Comparison of ENCODE assay signal across 9 cellular contexts in genomic region chr10:5891009-5891408, GRCh38. TPM values are rescaled to one million over a fixed set of nuclear protein-coding genes. Genes with fewer than 3 reads are reported as not detected.
DNase-seq lines count a peak whose midpoint lies in the region; ATAC-seq, FAIRE-seq and TF ChIP-seq lines count a peak whose summit lies in the region.
"Had no signal": no experiment of that assay in that cellular context is flagged by ENCODE, and none has a peak within 500 bp of the region (broad histone marks: within the 10 kb centered on the region; RNA-seq: fewer than 3 reads in every experiment).

No MANE protein-coding gene starts in this region.

- intact Hi-C loops in thyroid gland (cut with DNase I) (no loop called here), sciatic nerve (cut with DNase I) (no loop called here)

- H3K9me3 ChIP-seq in astrocyte (ENCODE audit: insufficient read depth, low read depth, low read length) (no peaks in the 10 kb centered on the region), liver (ENCODE audit: control insufficient read depth in 4 of 4, low read length in 3 of 4) (no peaks in the 10 kb centered on the region), thyroid gland (no peaks in the 10 kb centered on the region)

- H3K36me3 Mint-ChIP-seq in activated T-cell treated with anti-CD3 and anti-CD28 coated beads, Interleukin-2, amount 50 U/mL, for 24 hours (ENCODE audit: low read depth): peaks cover 70% of the 10 kb centered on the region
- peaks cover 2% of the 10 kb centered on the region for H3K36me3 Mint-ChIP-seq in astrocyte (ENCODE audit: low read depth, unreplicated experiment)

- H4K20me1 ChIP-seq in astrocyte (ENCODE audit: insufficient read depth, low read length): peaks cover 59% of the 10 kb centered on the region

- H3K27ac ChIP-seq in astrocyte (ENCODE audit: low read depth, low read length) (peak overlapping the region; percentile 58), liver (ENCODE audit: low read depth in 1 of 2, low read length in 2 of 2) (peak overlapping the region; percentile 55 to 62), thyroid gland (peak overlapping the region in 1 of 3 donors; percentile 65)

- no peaks in the 10 kb centered on the region for H3K27me3 Mint-ChIP-seq in activated T-cell treated with anti-CD3 and anti-CD28 coated beads, Interleukin-2, amount 50 U/mL, for 24 hours
- H3K27me3 Mint-ChIP-seq in astrocyte (ENCODE audit: low read depth, unreplicated experiment): no peaks in the 10 kb centered on the region

- H3K4me2 ChIP-seq in astrocyte (ENCODE audit: low read length): peak overlapping the region; percentile 87

- H3K4me1 ChIP-seq in astrocyte (ENCODE audit: insufficient read depth, low read length) (peaks cover 26% of the 10 kb centered on the region), liver (ENCODE audit: control insufficient read depth in 4 of 4, insufficient read depth in 4 of 4, low read length in 3 of 4) (peaks cover 4 to 32% (median 18%) of the 10 kb centered on the region in 4 donors), thyroid gland (peaks cover 17 to 23% of the 10 kb centered on the region in 2 donors)

- DNase-seq in activated T-cell treated with anti-CD3 and anti-CD28 coated beads, Interleukin-2, amount 50 U/mL, for 24 hours: no peak
- no peak for DNase-seq in activated T-cell treated with anti-CD3 and anti-CD28 coated beads, Interleukin-2, amount 50 U/mL, for 48 hours
- DNase-seq in astrocyte (ENCODE audit: low read depth): no peak
- DNase-seq in thyroid gland: no peak
- no peak for DNase-seq in activated gamma-delta T cell (lab: John Stamatoyannopoulos, UW)
- no peak for DNase-seq in NCI-H1436 (lab: John Stamatoyannopoulos, UW)
- no peak for DNase-seq in sciatic nerve (ENCODE audit: low spot score)
- DNase-seq: DMS 273 treated with DMSO at 0.1 percent for 48 hours had no signal

- no peak overlapping the region for H2AFZ ChIP-seq in astrocyte (ENCODE audit: low read depth, low read length)

- peak overlapping the region; percentile 92 for H3K9ac ChIP-seq in astrocyte (ENCODE audit: low read length)
- no peak overlapping the region for H3K9ac ChIP-seq in liver (ENCODE audit: low read depth in 1 of 2, low read length in 2 of 2)

- no peak for TF ChIP-seq RAD21 in liver (IDR thresholded peaks at IDR 0.05)

- no peak for FAIRE-seq in astrocyte (lab: Jason Lieb, UNC)

- peaks cover 71% of the 10 kb centered on the region for H3K79me2 ChIP-seq in astrocyte (ENCODE audit: insufficient read depth, low read length)

- H3K4me1 Mint-ChIP-seq in activated T-cell treated with anti-CD3 and anti-CD28 coated beads, Interleukin-2, amount 50 U/mL, for 24 hours (ENCODE audit: low read depth): peaks cover 63% of the 10 kb centered on the region
- H3K4me1 Mint-ChIP-seq in astrocyte (ENCODE audit: low read depth, unreplicated experiment): peaks cover 27% of the 10 kb centered on the region

- TF ChIP-seq CTCF in astrocyte (IDR thresholded peaks at IDR 0.05; ENCODE audit: insufficient read depth, low read depth, low read length): no peak
- no peak for TF ChIP-seq CTCF in liver (IDR thresholded peaks at IDR 0.05; ENCODE audit: low read depth, low read length, missing input control)
- no peak for TF ChIP-seq CTCF in thyroid gland (IDR thresholded peaks at IDR 0.05)

- H3K27me3 ChIP-seq in astrocyte (ENCODE audit: insufficient read depth, low read length) (no peaks in the 10 kb centered on the region), liver (ENCODE audit: control insufficient read depth in 4 of 4, insufficient read depth in 4 of 4, low read length in 3 of 4) (no peaks in the 10 kb centered on the region), thyroid gland (no peaks in the 10 kb centered on the region)

- no peaks in the 10 kb centered on the region for H3K9me3 Mint-ChIP-seq in activated T-cell treated with anti-CD3 and anti-CD28 coated beads, Interleukin-2, amount 50 U/mL, for 24 hours
- no peaks in the 10 kb centered on the region for H3K9me3 Mint-ChIP-seq in astrocyte (ENCODE audit: unreplicated experiment)

- H3K36me3 ChIP-seq in astrocyte (ENCODE audit: insufficient read depth, low read length) (peaks cover 17% of the 10 kb centered on the region), liver (ENCODE audit: control insufficient read depth in 4 of 4, insufficient read depth in 3 of 4, low read depth in 1 of 4, low read length in 3 of 4) (peaks cover 3 to 18% (median 16%) of the 10 kb centered on the region in 4 donors), thyroid gland (peaks cover 4 to 9% of the 10 kb centered on the region in 2 donors)

- H3K27ac Mint-ChIP-seq in activated T-cell treated with anti-CD3 and anti-CD28 coated beads, Interleukin-2, amount 50 U/mL, for 24 hours: peak overlapping the region; percentile 90
- peak overlapping the region; percentile 78 for H3K27ac Mint-ChIP-seq in astrocyte (ENCODE audit: unreplicated experiment)

- 77% methylated on average over 7 of the region's 7 CpGs for WGBS in liver
- WGBS in thyroid gland, 2 donors: 77 to 78% methylated on average over 7 of the region's 7 CpGs

- ATAC-seq in sciatic nerve: no peak

- no peak for TF ChIP-seq POLR2A in thyroid gland (IDR thresholded peaks at IDR 0.05)

- H3K4me3 ChIP-seq in astrocyte (ENCODE audit: insufficient read depth, low read depth, low read length) (peak overlapping the region; percentile 87), liver (ENCODE audit: low read depth in 1 of 3, low read length in 3 of 3) (peak overlapping the region; percentile 89 to 97 (median 96)), thyroid gland (replicated peaks in 1 of 3) (peak overlapping the region; percentile 20 to 91 (median 65))

- peak overlapping the region; percentile 87 for H3K4me3 Mint-ChIP-seq in activated T-cell treated with anti-CD3 and anti-CD28 coated beads, Interleukin-2, amount 50 U/mL, for 24 hours
- H3K4me3 Mint-ChIP-seq in astrocyte (ENCODE audit: unreplicated experiment): peak overlapping the region; percentile 90

TF ChIP-seq in liver, 16 proteins besides CTCF, POLR2A, EP300 and RAD21 (continues in another document):
- no peak for TF ChIP-seq EGR1 (IDR thresholded peaks at IDR 0.05; ENCODE audit: low read depth in 2 of 2)
- no peak for TF ChIP-seq JUND (IDR thresholded peaks at IDR 0.05)
- no peak for TF ChIP-seq YY1 (IDR thresholded peaks at IDR 0.05)
- no peak for TF ChIP-seq FOXA2 (IDR thresholded peaks at IDR 0.05)
- no peak for TF ChIP-seq TAF1 (conservative IDR thresholded peaks at IDR 0.05)
- no peak for TF ChIP-seq REST (IDR thresholded peaks at IDR 0.05)
- no peak for TF ChIP-seq FOXA1 (IDR thresholded peaks at IDR 0.05)
- TF ChIP-seq HNF4A (conservative IDR thresholded peaks at IDR 0.05): no peak
- no peak for TF ChIP-seq GABPA (IDR thresholded peaks at IDR 0.05 in 1 of 2, conservative IDR thresholded peaks at IDR 0.05 in 1 of 2)
- TF ChIP-seq ZBTB33 (IDR thresholded peaks at IDR 0.05): no peak
- TF ChIP-seq MAX (IDR thresholded peaks at IDR 0.05): no peak
- TF ChIP-seq HNF4G (IDR thresholded peaks at IDR 0.05): no peak
- TF ChIP-seq NR2F2 (IDR thresholded peaks at IDR 0.05): no peak
- TF ChIP-seq RXRA (IDR thresholded peaks at IDR 0.05): no peak

RNA-seq across cellular contexts. Expression of gene FBH1, which starts 1.0 kb away (rescaled TPM):
- total RNA-seq in astrocyte (71.5 and 73.3 TPM in 2 replicates), liver (10 to 100 TPM; 58.1 to 58.4 TPM), thyroid gland (100 to 1,000 TPM in 1 of 4 donors, 10 to 100 TPM in 3; 88.3 to 100 (median 94.8) TPM), sciatic nerve (85.3 TPM)
- polyA plus RNA-seq in liver: 10 to 100 TPM; 19.9 to 38.1 TPM

RNA-seq across cellular contexts. Expression of gene ANKRD16, which starts 1.3 kb away (rescaled TPM):
- total RNA-seq in astrocyte (4.9 TPM in 2 replicates), liver (1 to 10 TPM; 2.0 to 3.6 TPM), thyroid gland (10 to 100 TPM in 3 of 4 donors, 1 to 10 TPM in 1; 8.0 to 19.8 (median 13.1) TPM), sciatic nerve (10.0 TPM)
- 1 to 10 TPM; 1.1 to 2.7 TPM for polyA plus RNA-seq in liver
